In genomic region chr12:1825382-1826102, GRCh38 we compare ENCODE assay signal across 1 cellular context.
TF ChIP-seq lines count a peak whose summit lies in the region.

No MANE protein-coding gene starts in this region.

TF ChIP-seq in HepG2, 621 proteins besides CTCF, POLR2A, EP300 and RAD21 (continued from another document):
- peak; percentile 35; the same call in 1 of the 2 replicates for TF ChIP-seq ZNF609 (CRISPR knock-in tag; IDR thresholded peaks at IDR 0.05; ENCODE audit: borderline replicate concordance)
- TF ChIP-seq DPF2 (CRISPR knock-in tag; IDR thresholded peaks at IDR 0.05; ENCODE audit: borderline replicate concordance, low read depth) = 0 out of 2 replicates have a peak, but pooled peaks have one; percentile 37
- TF ChIP-seq HNF1B (CRISPR knock-in tag; IDR thresholded peaks at IDR 0.05) = 0 out of 2 replicates have a peak, but pooled peaks have one; percentile 60
- TF ChIP-seq IRF9 (CRISPR knock-in tag; IDR thresholded peaks at IDR 0.05; ENCODE audit: borderline replicate concordance) = 0 out of 2 replicates have a peak, but pooled peaks have one; percentile 63
- TF ChIP-seq HMGA1 (CRISPR knock-in tag; conservative IDR thresholded peaks at IDR 0.05) = no peak
- no peak for TF ChIP-seq NFE2L1 (CRISPR knock-in tag; IDR thresholded peaks at IDR 0.05; ENCODE audit: borderline replicate concordance)
- 0 out of 2 replicates have a peak, but pooled peaks have one; percentile 39 for TF ChIP-seq FOXP4 (CRISPR knock-in tag; IDR thresholded peaks at IDR 0.05)
- 0 out of 2 replicates have a peak, but pooled peaks have one; percentile 28 for TF ChIP-seq THAP11 (CRISPR knock-in tag; IDR thresholded peaks at IDR 0.05)
- no peak for TF ChIP-seq SMAD3 (CRISPR knock-in tag; IDR thresholded peaks at IDR 0.05)
- TF ChIP-seq SP4 (CRISPR knock-in tag; IDR thresholded peaks at IDR 0.05) = no peak
- no peak for TF ChIP-seq SOX6 (IDR thresholded peaks at IDR 0.05)
- peak; percentile 29 for TF ChIP-seq SOX6 (CRISPR knock-in tag; IDR thresholded peaks at IDR 0.05)
- TF ChIP-seq PRDM15 (CRISPR knock-in tag; IDR thresholded peaks at IDR 0.05) = peak; percentile 77; the same call in 1 of the 2 replicates
- 0 out of 2 replicates have a peak, but pooled peaks have one; percentile 53 for TF ChIP-seq HINFP (CRISPR knock-in tag; IDR thresholded peaks at IDR 0.05; ENCODE audit: low read depth)
- no peak for TF ChIP-seq ZNF329 (CRISPR knock-in tag; IDR thresholded peaks at IDR 0.05; ENCODE audit: low read depth)
- peak; percentile 43; the same call in 1 of the 2 replicates for TF ChIP-seq ZNF766 (CRISPR knock-in tag; IDR thresholded peaks at IDR 0.05; ENCODE audit: borderline replicate concordance)
- TF ChIP-seq MEIS2 (CRISPR knock-in tag; IDR thresholded peaks at IDR 0.05) = peak; percentile 20; the same call in 1 of the 2 replicates
- 0 out of 2 replicates have a peak, but pooled peaks have one; percentile 61 for TF ChIP-seq ZNF724P (CRISPR knock-in tag; IDR thresholded peaks at IDR 0.05; ENCODE audit: borderline replicate concordance)
- peak; percentile 70 for TF ChIP-seq RXRB (CRISPR knock-in tag; IDR thresholded peaks at IDR 0.05; ENCODE audit: borderline replicate concordance)
- TF ChIP-seq MED13 (CRISPR knock-in tag; IDR thresholded peaks at IDR 0.05) = no peak
- 0 out of 2 replicates have a peak, but pooled peaks have one; percentile 28 for TF ChIP-seq MIXL1 (CRISPR knock-in tag; IDR thresholded peaks at IDR 0.05)
- peak; percentile 45; the same call in 1 of the 2 replicates for TF ChIP-seq ZNF292 (CRISPR knock-in tag; IDR thresholded peaks at IDR 0.05; ENCODE audit: borderline replicate concordance, low read depth)
- peak; percentile 68 for TF ChIP-seq SPEN (CRISPR knock-in tag; IDR thresholded peaks at IDR 0.05; ENCODE audit: low read depth)
- peak; percentile 38; the same call in 1 of the 2 replicates for TF ChIP-seq SOX5 (CRISPR knock-in tag; IDR thresholded peaks at IDR 0.05; ENCODE audit: borderline replicate concordance)
- no peak for TF ChIP-seq JUND (CRISPR knock-in tag; IDR thresholded peaks at IDR 0.05)
- TF ChIP-seq RXRA (CRISPR knock-in tag; IDR thresholded peaks at IDR 0.05) = peak; percentile 33; the same call in 1 of the 2 replicates
- peak; percentile 42; the same call in 1 of the 2 replicates for TF ChIP-seq ERF (CRISPR knock-in tag; IDR thresholded peaks at IDR 0.05)
- peak; percentile 46; the same call in 1 of the 2 replicates for TF ChIP-seq TFDP2 (CRISPR knock-in tag; IDR thresholded peaks at IDR 0.05)
- peak; percentile 70 for TF ChIP-seq MED1 (CRISPR knock-in tag; IDR thresholded peaks at IDR 0.05)
- peak; percentile 51; the same call in 1 of the 2 replicates for TF ChIP-seq SAP130 (CRISPR knock-in tag; IDR thresholded peaks at IDR 0.05; ENCODE audit: low read depth)
- 0 out of 2 replicates have a peak, but pooled peaks have one; percentile 45 for TF ChIP-seq ZMYM3 (CRISPR knock-in tag; IDR thresholded peaks at IDR 0.05)
- no peak for TF ChIP-seq ZNF605 (CRISPR knock-in tag; IDR thresholded peaks at IDR 0.05)
TF ChIP-seq in HepG2: peak in this region for 76.
